ENCODE assay signal across 23 cellular contexts in the genomic region with DNA sequence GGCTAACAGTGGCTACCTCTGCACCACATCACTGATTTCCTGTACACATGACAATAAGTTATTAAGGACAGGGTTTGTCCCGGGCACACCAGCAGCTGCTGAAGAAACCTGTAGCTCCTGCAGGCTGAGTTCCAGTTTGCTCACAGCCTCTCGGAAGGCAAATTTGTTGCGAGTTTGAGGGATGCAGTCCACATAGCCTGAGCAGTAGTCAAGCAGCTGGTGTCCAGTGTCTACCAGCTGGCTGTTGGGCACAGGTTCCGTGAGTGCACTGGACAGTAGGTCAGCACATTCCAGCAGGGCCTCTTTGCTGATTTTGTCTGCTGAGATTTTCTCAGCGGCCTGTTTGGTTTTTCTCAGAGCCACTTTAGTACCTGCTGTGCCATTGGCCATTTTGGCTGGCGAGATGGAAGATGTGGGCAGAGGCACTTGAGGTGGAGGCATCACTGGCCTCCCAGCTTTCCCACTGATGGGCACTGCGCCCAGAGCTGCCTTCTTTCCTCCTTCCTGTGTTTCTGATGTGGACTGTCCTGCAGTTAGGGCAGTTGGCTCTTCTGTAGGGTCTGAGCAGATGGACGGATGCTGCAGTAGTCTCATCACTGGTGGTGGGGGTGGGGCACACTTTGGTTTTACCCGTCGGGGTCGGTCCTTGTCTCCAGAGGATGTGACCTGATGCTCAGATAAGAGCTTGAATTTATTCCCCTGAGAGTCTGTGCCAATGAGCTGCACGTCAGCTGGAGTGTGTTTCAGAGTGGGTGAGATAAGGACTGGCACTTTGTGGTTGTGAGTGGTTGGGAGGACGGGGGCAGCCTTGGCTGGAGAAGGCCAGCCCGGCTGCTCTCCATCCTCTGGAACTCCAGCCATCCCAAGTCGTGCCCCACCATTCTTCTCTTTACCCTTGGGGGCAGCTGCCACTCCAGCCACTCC. TPM values are rescaled to one million over a fixed set of nuclear protein-coding genes. Genes with fewer than 3 reads are reported as not detected.
DNase-seq lines count a peak whose midpoint lies in the region; ATAC-seq and TF ChIP-seq lines count a peak whose summit lies in the region.
"Had no signal": no experiment of that assay in that cellular context is flagged by ENCODE, and none has a peak within 500 bp of the region (broad histone marks: within the 10 kb centered on the region; RNA-seq: fewer than 3 reads in every experiment).

No MANE protein-coding gene starts in this region.

- H3K9me3 ChIP-seq in GM23248 (ENCODE audit: low read depth): no peaks in the 10 kb centered on the region
- no peaks in the 10 kb centered on the region for H3K9me3 ChIP-seq in SK-N-SH
- H3K9me3 ChIP-seq in psoas muscle: no peaks in the 10 kb centered on the region
- H3K9me3 ChIP-seq: left lung, tibial artery had no signal

- WGBS in GM23248 (ENCODE audit: low coverage in 1 of 2, low lambda C conversion rate in 2 of 2, missing lambda C conversion rate in 2 of 2), 2 experiments: 82 to 84% methylated on average over 14 to 15 of the region's 15 CpGs
- 72% methylated on average over 11 of the region's 15 CpGs for WGBS in SK-N-SH (ENCODE audit: low lambda C conversion rate)
- WGBS in psoas muscle, 3 donors: 41 to 59% (median 45%) methylated on average over 15 of the region's 15 CpGs

- H3K27ac ChIP-seq in GM23248 (0 out of 2 replicates have a peak overlapping the region, but pooled peaks have one; percentile 0), SK-N-SH (ENCODE audit: low read depth in 2 of 2, low read length in 1 of 2) (peak overlapping the region in 1 of 2 experiments; percentile 80; a peak in 2 of 4 replicates), psoas muscle (peak overlapping the region; percentile 48)
- H3K27ac ChIP-seq: epithelial cell of prostate, left lung, tibial artery had no signal

- POLR2A ChIA-PET in SK-N-SH (lab: Yijun Ruan, JAX): no interaction called here

- peak in 1 of 2 experiments; percentile 41; a peak in 1 of 4 replicates for TF ChIP-seq EP300 in SK-N-SH (IDR thresholded peaks at IDR 0.05; ENCODE audit: borderline replicate concordance in 1 of 2, low read depth in 1 of 2, low read length in 1 of 2)

- H3K4me1 ChIP-seq in GM23248 (ENCODE audit: insufficient read depth) (no peaks in the 10 kb centered on the region), SK-N-SH (ENCODE audit: control insufficient read depth in 1 of 2, insufficient read depth in 2 of 2, low read depth in 1 of 2, low read length in 1 of 2) (peaks cover 0 to 23% of the 10 kb centered on the region in 2 experiments; a peak in 2 of 4 replicates), psoas muscle (peaks cover 16% of the 10 kb centered on the region)
- H3K4me1 ChIP-seq: left lung, tibial artery had no signal

- no peak overlapping the region for H3K9ac ChIP-seq in GM23248
- H3K9ac ChIP-seq in SK-N-SH: no peak overlapping the region

- CTCF ChIA-PET in SK-N-SH (lab: Yijun Ruan, JAX): interaction anchor here (1.4 to 4.8 kb wide), 2 partner anchors 12 to 29 kb away, joined by 4 to 26 read pairs; no protein-coding TSS in a partner anchor

- no peak overlapping the region for H2AFZ ChIP-seq in GM23248
- H2AFZ ChIP-seq in SK-N-SH (ENCODE audit: low read depth): no peak overlapping the region

- in situ Hi-C loops in GM23248 (cut with MboI): no loop called here

- peaks cover 97% of the 10 kb centered on the region for H3K79me2 ChIP-seq in GM23248 (ENCODE audit: insufficient read depth)
- peaks cover 70% of the 10 kb centered on the region for H3K79me2 ChIP-seq in SK-N-SH (ENCODE audit: insufficient read depth)

- no peak; the same call in 1 of the 2 replicates for TF ChIP-seq RAD21 in SK-N-SH (IDR thresholded peaks at IDR 0.05; ENCODE audit: low read length)

- ATAC-seq in left cardiac atrium (peak; percentile 71 to 83), psoas muscle (peak; percentile 93 to 97 (median 95)), HG03095 (IDR thresholded peaks at IDR 0.05; ENCODE audit: unreplicated experiment) (no peak), GM18520 (IDR thresholded peaks at IDR 0.05; ENCODE audit: unreplicated experiment) (no peak), GM19324 (IDR thresholded peaks at IDR 0.05; ENCODE audit: low FRiP score, unreplicated experiment) (no peak)
- ATAC-seq: activated T-helper 17 cell treated with anti-CD3 and anti-CD28 coated beads, Interleukin-2, amount 50 U/mL, for 72 hours; left lung; stimulated activated naive CD8-positive, alpha-beta T cell treated with anti-CD3 and anti-CD28 coated beads, Interleukin-15, amount 100 ng/mL, for 72 hours had no signal

- DNase-seq in GM23248 (no peak), SK-N-SH (peak; percentile 75), left cardiac atrium (no peak), psoas muscle (peak in 1 of 2 donors; percentile 34), HCEC 1CT (no peak)
- DNase-seq: activated CD4-positive, alpha-beta T cell treated with anti-CD3 and anti-CD28 coated beads, Interleukin-2, amount 50 U/mL, for 4 hours; activated CD4-positive, CD25-positive, alpha-beta regulatory T cell; activated naive CD8-positive, alpha-beta T cell treated with anti-CD3 and anti-CD28 coated beads for 36 hours; CD4-positive, alpha-beta T cell; immature natural killer cell; left lung; NCI-H1105 treated with DMSO at 0.1 percent for 48 hours; NCI-H2029 treated with DMSO at 0.1 percent for 48 hours; NCI-H226; NCI-H748 treated with DMSO at 0.1 percent for 48 hours; RPMI8226; stimulated activated naive CD8-positive, alpha-beta T cell treated with anti-CD3 and anti-CD28 coated beads, Interleukin-15, amount 100 ng/mL, for 72 hours; tibial artery had no signal

- TF ChIP-seq CTCF in SK-N-SH (IDR thresholded peaks at IDR 0.05) (no peak), psoas muscle (IDR thresholded peaks at IDR 0.05) (no peak)

- H3K4me3 ChIP-seq in GM23248: no peak overlapping the region
- H3K4me3 ChIP-seq in SK-N-SH (ENCODE audit: low read depth in 2 of 2, low read length in 1 of 2): no peak overlapping the region
- no peak overlapping the region for H3K4me3 ChIP-seq in psoas muscle
- H3K4me3 ChIP-seq: left lung, tibial artery had no signal

- H3K9me2 ChIP-seq in GM23248 (ENCODE audit: insufficient read depth): no peaks in the 10 kb centered on the region
- H3K9me2 ChIP-seq in SK-N-SH: no peaks in the 10 kb centered on the region

- H3F3A ChIP-seq in GM23248 (ENCODE audit: insufficient read depth) (peaks cover 65% of the 10 kb centered on the region), SK-N-SH (replicated peaks; ENCODE audit: insufficient read depth) (peaks cover 25% of the 10 kb centered on the region)

- H3K4me2 ChIP-seq in GM23248 (ENCODE audit: unreplicated experiment) (no peak overlapping the region), SK-N-SH (no peak overlapping the region)

- H3K27me3 ChIP-seq in GM23248 (replicated peaks; ENCODE audit: insufficient read depth) (no peaks in the 10 kb centered on the region), SK-N-SH (ENCODE audit: insufficient read depth) (no peaks in the 10 kb centered on the region), psoas muscle (ENCODE audit: insufficient read depth in 3 of 3, low read length in 2 of 3) (no peaks in the 10 kb centered on the region)
- H3K27me3 ChIP-seq: left lung, tibial artery had no signal

- H3K36me3 ChIP-seq in GM23248 (ENCODE audit: low read depth) (peaks cover 89% of the 10 kb centered on the region), SK-N-SH (replicated peaks in 1 of 2; ENCODE audit: control insufficient read depth in 1 of 2, insufficient read depth in 2 of 2, low read length in 1 of 2) (peaks cover 78 to 84% of the 10 kb centered on the region in 2 experiments), psoas muscle (ENCODE audit: insufficient read depth in 1 of 2, low read depth in 1 of 2) (peaks cover 15 to 41% of the 10 kb centered on the region in 2 donors)

- intact Hi-C loops in left cardiac atrium (cut with DNase I): no loop called here
- intact Hi-C loops in psoas muscle (cut with DNase I): no loop called here

- H4K20me1 ChIP-seq in GM23248 (ENCODE audit: insufficient read depth): no peaks in the 10 kb centered on the region
- H4K20me1 ChIP-seq in SK-N-SH (ENCODE audit: insufficient read depth): no peaks in the 10 kb centered on the region

TF ChIP-seq in SK-N-SH, 30 proteins besides CTCF, POLR2A, EP300 and RAD21 (continues in another document):
- no peak for TF ChIP-seq ELF1 (IDR thresholded peaks at IDR 0.05)
- peak; percentile 42; the same call in 1 of the 2 replicates for TF ChIP-seq MXI1 (IDR thresholded peaks at IDR 0.05; ENCODE audit: low read depth, low read length)
- TF ChIP-seq FOXM1 (IDR thresholded peaks at IDR 0.05; ENCODE audit: low read depth): no peak
- TF ChIP-seq FOSL2 (IDR thresholded peaks at IDR 0.05; ENCODE audit: borderline replicate concordance, low read depth): no peak
- TF ChIP-seq GABPA (IDR thresholded peaks at IDR 0.05; ENCODE audit: low read depth): no peak
- no peak for TF ChIP-seq MEF2A (IDR thresholded peaks at IDR 0.05; ENCODE audit: borderline replicate concordance, low read depth)
- TF ChIP-seq TCF12 (IDR thresholded peaks at IDR 0.05): no peak
- TF ChIP-seq SMC3 (IDR thresholded peaks at IDR 0.05; ENCODE audit: low read depth, low read length): no peak
- TF ChIP-seq, protein P1, sequence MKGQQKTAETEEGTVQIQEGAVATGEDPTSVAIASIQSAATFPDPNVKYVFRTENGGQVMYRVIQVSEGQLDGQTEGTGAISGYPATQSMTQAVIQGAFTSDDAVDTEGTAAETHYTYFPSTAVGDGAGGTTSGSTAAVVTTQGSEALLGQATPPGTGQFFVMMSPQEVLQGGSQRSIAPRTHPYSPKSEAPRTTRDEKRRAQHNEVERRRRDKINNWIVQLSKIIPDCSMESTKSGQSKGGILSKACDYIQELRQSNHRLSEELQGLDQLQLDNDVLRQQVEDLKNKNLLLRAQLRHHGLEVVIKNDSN (IDR thresholded peaks at IDR 0.05; ENCODE audit: borderline replicate concordance, low read depth): no peak
- TF ChIP-seq, protein P2, sequence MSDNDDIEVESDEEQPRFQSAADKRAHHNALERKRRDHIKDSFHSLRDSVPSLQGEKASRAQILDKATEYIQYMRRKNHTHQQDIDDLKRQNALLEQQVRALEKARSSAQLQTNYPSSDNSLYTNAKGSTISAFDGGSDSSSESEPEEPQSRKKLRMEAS (IDR thresholded peaks at IDR 0.05; ENCODE audit: low read depth): no peak

RNA-seq across cellular contexts. Expression of a gene that starts 26.1 kb away (rescaled TPM):
- 44.8 and 45.5 TPM in 2 replicates for total RNA-seq in GM23248 (2014; rRNA removed; shearing (Covaris generic))
- polyA plus RNA-seq in GM23248 (2016; fragmentation: Nextera tagmentation; extraction: Ambion mirVana) (22.2 and 25.1 TPM in 2 replicates), SK-N-SH (2012; rRNA removed) (29.9 and 33.2 TPM in 2 replicates), psoas muscle (10 to 100 TPM; 13.5 to 23.4 (median 16.2) TPM)
- 17.8 and 25.9 TPM in 2 replicates for polyA plus RNA-seq in SK-N-SH (2012; cell fraction: cytosol; rRNA removed)
- 23.3 and 29.7 TPM in 2 replicates for polyA plus RNA-seq in SK-N-SH (2012; cell fraction: nucleus; rRNA removed)
- total RNA-seq in left cardiac atrium (10 to 100 TPM; 12.7 to 12.9 TPM), psoas muscle (10 to 100 TPM; 16.5 to 36.0 (median 24.9) TPM)

Comparison
In these comparisons a context has a peak if more than half of its experiments do, and no peak if none do; other contexts are left out.
1. ATAC-seq: peak in left cardiac atrium (2 of 2) and psoas muscle (4 of 4); none in HG03095 (single experiment), GM18520 (single experiment) and GM19324 (single experiment).